8 cellular contexts compared by ENCODE assay signal in the genomic region with DNA sequence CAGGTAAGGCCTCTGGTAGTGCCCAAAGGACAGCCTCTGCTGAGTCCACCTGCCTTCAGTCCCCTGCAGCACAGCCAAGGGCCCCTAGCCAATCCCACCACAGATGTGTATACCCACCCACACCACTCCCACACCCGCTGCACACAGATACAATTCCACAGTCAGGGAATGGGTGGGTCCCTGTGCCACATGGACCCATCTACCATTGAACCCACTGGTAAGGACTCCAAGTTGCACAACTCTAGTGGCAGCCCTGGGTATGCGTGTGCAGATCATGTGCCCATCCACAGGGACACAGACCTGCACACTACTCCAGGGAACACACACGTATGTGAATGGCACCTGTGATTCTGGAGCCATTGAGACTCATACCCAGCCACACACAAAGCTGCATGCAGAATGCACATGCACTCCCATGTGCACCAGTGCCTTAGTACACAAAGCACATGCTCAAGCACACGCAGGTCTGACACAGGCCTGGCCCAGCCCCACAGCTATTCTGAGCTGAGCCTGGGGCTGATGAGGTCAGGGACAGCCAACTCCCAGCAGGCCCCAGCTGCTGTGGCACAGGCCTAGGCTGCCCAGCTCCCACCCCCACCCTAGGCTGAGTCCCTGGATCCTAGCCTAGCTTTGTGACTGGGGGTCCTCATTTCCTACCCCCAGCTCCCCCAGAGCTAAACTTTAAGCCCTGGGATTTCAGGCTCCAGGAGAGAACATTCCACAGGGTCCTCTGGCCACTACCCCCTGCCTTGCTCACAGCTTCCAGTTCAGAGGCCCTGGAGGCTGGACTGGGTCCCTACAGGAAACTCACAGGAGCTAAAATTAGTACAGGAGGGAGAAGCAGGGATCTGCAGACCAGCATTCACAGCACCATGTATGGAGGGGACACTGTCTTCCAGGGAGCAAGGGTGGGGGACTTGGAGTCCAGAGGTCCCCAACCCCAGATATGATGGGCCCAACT. TPM values are rescaled to one million over a fixed set of nuclear protein-coding genes. Genes with fewer than 3 reads are reported as not detected.
A peak's percentile ranks its signal among the peaks of the same experiment; 100 is the strongest.
DNase-seq lines count a peak whose midpoint lies in the region; ATAC-seq and TF ChIP-seq lines count a peak whose summit lies in the region.

No MANE protein-coding gene starts in this region.

- no peak overlapping the region for H2BK12ac ChIP-seq in trophoblast cell (ENCODE audit: low read length)

- no peak overlapping the region for H3K4me2 ChIP-seq in trophoblast cell (ENCODE audit: low read length)

- H3K4ac ChIP-seq in trophoblast cell (ENCODE audit: low read depth, low read length) = no peak overlapping the region

- no peak overlapping the region for H4K12ac ChIP-seq in trophoblast cell (ENCODE audit: low read depth, low read length)

- no peak overlapping the region for H3K14ac ChIP-seq in trophoblast cell (ENCODE audit: low read length)

- H4K8ac ChIP-seq in trophoblast cell (ENCODE audit: low read depth, low read length) = no peak overlapping the region

- peaks cover 12 to 23% of the 10 kb centered on the region in 2 experiments for H3K4me1 ChIP-seq in trophoblast cell (ENCODE audit: control insufficient read depth in 1 of 2, insufficient read depth in 2 of 2, low read length in 2 of 2)

- no peaks in the 10 kb centered on the region for H3K9me3 Mint-ChIP-seq in activated naive CD4-positive, alpha-beta T cell treated with anti-CD3 and anti-CD28 coated beads, Interleukin-2, amount 50 U/mL, for 24 hours
- H3K9me3 Mint-ChIP-seq in glutamatergic neuron (ENCODE audit: unreplicated experiment) = peaks cover 5% of the 10 kb centered on the region

- peak overlapping the region; percentile 30 for H3K4me3 Mint-ChIP-seq in activated naive CD4-positive, alpha-beta T cell treated with anti-CD3 and anti-CD28 coated beads, Interleukin-2, amount 50 U/mL, for 24 hours
- no peak overlapping the region for H3K4me3 Mint-ChIP-seq in glutamatergic neuron (ENCODE audit: unreplicated experiment)

- no peak overlapping the region for H2BK120ac ChIP-seq in trophoblast cell (ENCODE audit: insufficient read depth, low read length, poor library complexity)

- H3K9ac ChIP-seq in trophoblast cell (ENCODE audit: low read length) = no peak overlapping the region

- no peak overlapping the region for H3K18ac ChIP-seq in trophoblast cell (ENCODE audit: low read length)

- no peak overlapping the region for H2BK5ac ChIP-seq in trophoblast cell (ENCODE audit: low read depth, low read length, poor library complexity)

- peaks cover 11% of the 10 kb centered on the region for H3K79me1 ChIP-seq in trophoblast cell (ENCODE audit: low read length)

- H3K4me1 Mint-ChIP-seq in activated naive CD4-positive, alpha-beta T cell treated with anti-CD3 and anti-CD28 coated beads, Interleukin-2, amount 50 U/mL, for 24 hours = peaks cover 72% of the 10 kb centered on the region
- H3K4me1 Mint-ChIP-seq in glutamatergic neuron (ENCODE audit: low read depth, unreplicated experiment) = peaks cover 7% of the 10 kb centered on the region

- H3K79me2 ChIP-seq in trophoblast cell (ENCODE audit: control insufficient read depth, insufficient read depth, low read length, poor library complexity) = peaks cover 5% of the 10 kb centered on the region

- ATAC-seq in sciatic nerve (peak; percentile 36), GM21723 (IDR thresholded peaks at IDR 0.05; ENCODE audit: unreplicated experiment) (no peak)

- no peaks in the 10 kb centered on the region for H3K36me3 Mint-ChIP-seq in activated naive CD4-positive, alpha-beta T cell treated with anti-CD3 and anti-CD28 coated beads, Interleukin-2, amount 50 U/mL, for 24 hours
- no peaks in the 10 kb centered on the region for H3K36me3 Mint-ChIP-seq in glutamatergic neuron (ENCODE audit: unreplicated experiment)

- intact Hi-C loops in sciatic nerve (cut with DNase I) = no loop called here

- in situ Hi-C loops in GM13976 (cut with MboI; ENCODE audit: low sequenced_read_pairs, unreplicated experiment) = no loop called here

- TF ChIP-seq CTCF in glutamatergic neuron (IDR thresholded peaks at IDR 0.05; ENCODE audit: partially characterized antibody, unreplicated experiment) = no peak
- TF ChIP-seq CTCF in GM13976 (IDR thresholded peaks at IDR 0.05; ENCODE audit: borderline replicate concordance, control extremely low read depth, extremely low read depth, insufficient read depth, missing control alignments) = no peak

- no peak overlapping the region for H2AK5ac ChIP-seq in trophoblast cell (ENCODE audit: low read length)

- DNase-seq in GM03348 (ENCODE audit: low spot score) (peak; percentile 52), glutamatergic neuron (peak; percentile 58), sciatic nerve (ENCODE audit: low spot score) (no peak), trophoblast cell (no peak), GM13976 (ENCODE audit: low spot score) (no peak), SIG-M5 (lab: John Stamatoyannopoulos, UW) (no peak)

- H3K4me3 ChIP-seq in trophoblast cell (ENCODE audit: low read depth, low read length) = no peak overlapping the region

- H3K27ac Mint-ChIP-seq in activated naive CD4-positive, alpha-beta T cell treated with anti-CD3 and anti-CD28 coated beads, Interleukin-2, amount 50 U/mL, for 24 hours = peak overlapping the region; percentile 90
- no peak overlapping the region for H3K27ac Mint-ChIP-seq in glutamatergic neuron (ENCODE audit: unreplicated experiment)

- WGBS in trophoblast cell (ENCODE audit: extremely low coverage, insufficient coverage, insufficient read length) = no CpG with 5 or more reads among the region's 4 CpGs

- no peaks in the 10 kb centered on the region for H3K36me3 ChIP-seq in trophoblast cell (ENCODE audit: control insufficient read depth in 1 of 2, insufficient read depth in 2 of 2, low read length in 2 of 2)

- H3K27me3 ChIP-seq in trophoblast cell (ENCODE audit: insufficient read depth, low read length) = no peaks in the 10 kb centered on the region

- no peak overlapping the region for H4K91ac ChIP-seq in trophoblast cell (ENCODE audit: low read depth, low read length)

- H3K27me3 Mint-ChIP-seq in activated naive CD4-positive, alpha-beta T cell treated with anti-CD3 and anti-CD28 coated beads, Interleukin-2, amount 50 U/mL, for 24 hours = no peaks in the 10 kb centered on the region
- peaks cover 8% of the 10 kb centered on the region for H3K27me3 Mint-ChIP-seq in glutamatergic neuron (ENCODE audit: unreplicated experiment)

- no peak overlapping the region for H3K23ac ChIP-seq in trophoblast cell (ENCODE audit: low read length)

- H3K27ac ChIP-seq in trophoblast cell (ENCODE audit: low read depth, low read length) = no peak overlapping the region

- H3K9me3 ChIP-seq in trophoblast cell (ENCODE audit: insufficient read depth, low read depth, low read length) = peaks cover 2% of the 10 kb centered on the region

- no peak overlapping the region for H2AFZ ChIP-seq in trophoblast cell (ENCODE audit: insufficient read depth, low read length, poor library complexity)

RNA-seq across cellular contexts. Expression of a gene that starts 2.8 kb away (rescaled TPM):
- 0.51 TPM for total RNA-seq in glutamatergic neuron (ENCODE audit: unreplicated experiment)
- total RNA-seq in sciatic nerve = 18.5 TPM
- 11.3 and 13.5 TPM in 2 replicates for polyA plus RNA-seq in trophoblast cell (2013)

RNA-seq across cellular contexts. Expression of a gene that starts 5.0 kb away (rescaled TPM):
- total RNA-seq in glutamatergic neuron (ENCODE audit: unreplicated experiment) (not detected), sciatic nerve (0.76 TPM)
- polyA plus RNA-seq in trophoblast cell (2013) = 0.07 TPM in 2 replicates

RNA-seq across cellular contexts. Expression of a gene that starts 21.4 kb away (rescaled TPM):
- total RNA-seq in glutamatergic neuron (ENCODE audit: unreplicated experiment) (not detected), sciatic nerve (0.13 TPM)
- polyA plus RNA-seq in trophoblast cell (2013) = 0.07 and 0.16 TPM in 2 replicates

Comparison
In these comparisons a context has a peak if more than half of its experiments do, and no peak if none do; other contexts are left out.
1. DNase-seq: peak in GM03348 (single experiment) and glutamatergic neuron (single experiment); none in sciatic nerve (single experiment), trophoblast cell (0 of 2), GM13976 (single experiment) and SIG-M5 (single experiment).
2. RNA of a gene that starts 2.8 kb away (total RNA-seq): 18.5 TPM in sciatic nerve (single experiment); 0.51 TPM in glutamatergic neuron (single experiment); every median in the first group is over 10 times any median in the second.